Comparison of ENCODE assay signal across 9 cellular contexts in the genomic region with DNA sequence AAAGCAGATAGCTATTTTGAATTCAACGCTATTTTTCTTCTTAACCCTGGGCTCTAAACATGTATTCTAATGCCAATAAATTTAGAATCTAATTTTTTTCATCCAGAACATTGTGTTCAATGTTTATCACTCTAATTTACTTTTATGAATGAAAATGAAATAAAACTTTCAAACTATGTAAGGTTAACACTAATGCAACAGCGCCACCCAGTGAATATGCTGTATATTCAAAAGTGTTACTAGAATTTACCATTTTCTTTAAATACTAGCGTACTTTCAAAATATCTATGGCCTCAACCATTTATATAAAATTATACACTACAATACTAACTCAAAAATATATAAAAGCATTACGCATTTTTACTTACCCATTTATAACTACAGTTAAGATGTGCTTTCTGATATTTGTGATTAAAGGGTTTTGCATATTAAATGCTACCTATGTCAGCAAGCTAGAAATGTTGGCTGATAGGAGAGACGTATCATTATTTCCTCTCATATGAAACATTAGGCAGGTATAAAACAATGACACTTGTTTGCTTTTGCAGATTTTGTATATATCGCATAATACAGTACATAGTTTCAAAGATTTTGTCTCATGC. TPM values are rescaled to one million over a fixed set of nuclear protein-coding genes. Genes with fewer than 3 reads are reported as not detected.
A peak's percentile ranks its signal among the peaks of the same experiment; 100 is the strongest.
DNase-seq lines count a peak whose midpoint lies in the region; ATAC-seq and TF ChIP-seq lines count a peak whose summit lies in the region.
"Had no signal": no experiment of that assay in that cellular context is flagged by ENCODE, and none has a peak within 500 bp of the region (broad histone marks: within the 10 kb centered on the region; RNA-seq: fewer than 3 reads in every experiment).

No MANE protein-coding gene starts in this region.

- peaks cover 10% of the 10 kb centered on the region for H3K36me3 Mint-ChIP-seq in activated naive CD8-positive, alpha-beta T cell treated with anti-CD3 and anti-CD28 coated beads, Interleukin-2, amount 50 U/mL, for 24 hours (ENCODE audit: low read depth)
- peaks cover 0 to 4% (median 0%) of the 10 kb centered on the region in 3 donors for H3K36me3 Mint-ChIP-seq in immature natural killer cell
- H3K36me3 Mint-ChIP-seq: IgD-negative memory B cell had no signal

- no peaks in the 10 kb centered on the region for H3K27me3 Mint-ChIP-seq in activated naive CD8-positive, alpha-beta T cell treated with anti-CD3 and anti-CD28 coated beads, Interleukin-2, amount 50 U/mL, for 24 hours
- peaks cover 0 to 1% (median 0%) of the 10 kb centered on the region in 3 donors for H3K27me3 Mint-ChIP-seq in immature natural killer cell (ENCODE audit: low read depth in 3 of 3)
- H3K27me3 Mint-ChIP-seq: IgD-negative memory B cell had no signal

- peak; percentile 70 for DNase-seq in BE2C
- peak; percentile 64 for DNase-seq in NCI-H82 treated with DMSO at 0.1 percent for 48 hours (lab: John Stamatoyannopoulos, UW; ENCODE audit: unreplicated experiment)
- peak; percentile 38 for DNase-seq in activated naive CD8-positive, alpha-beta T cell treated with anti-CD3 and anti-CD28 coated beads, Interleukin-2, amount 50 U/mL, for 24 hours
- DNase-seq in immature natural killer cell: peak; percentile 10 to 34 (median 14)
- peak; percentile 10 for DNase-seq in stimulated activated CD8-positive, alpha-beta memory T cell treated with anti-CD3 and anti-CD28 coated beads, Interleukin-12 subunit alpha, Interleukin-12 subunit beta, amount 100 ng/mL, for 1 hour (ENCODE audit: low read depth)

- H3K4me1 Mint-ChIP-seq in activated naive CD8-positive, alpha-beta T cell treated with anti-CD3 and anti-CD28 coated beads, Interleukin-2, amount 50 U/mL, for 24 hours: peaks cover 8% of the 10 kb centered on the region
- H3K4me1 Mint-ChIP-seq in immature natural killer cell: peaks cover 3 to 4% of the 10 kb centered on the region in 2 donors

- H3K9me3 Mint-ChIP-seq in activated naive CD8-positive, alpha-beta T cell treated with anti-CD3 and anti-CD28 coated beads, Interleukin-2, amount 50 U/mL, for 24 hours: no peaks in the 10 kb centered on the region
- H3K9me3 Mint-ChIP-seq in immature natural killer cell: no peaks in the 10 kb centered on the region
- H3K9me3 Mint-ChIP-seq: IgD-negative memory B cell had no signal

- ATAC-seq in GM19351 (IDR thresholded peaks at IDR 0.05; ENCODE audit: unreplicated experiment): peak; percentile 68
- ATAC-seq in activated naive CD8-positive, alpha-beta T cell treated with anti-CD3 and anti-CD28 coated beads, Interleukin-2, amount 50 U/mL, for 24 hours: no peak
- ATAC-seq in HG03432 (IDR thresholded peaks at IDR 0.05; ENCODE audit: unreplicated experiment): no peak
- no peak for ATAC-seq in HG03095 (IDR thresholded peaks at IDR 0.05; ENCODE audit: unreplicated experiment)

- H3K36me3 ChIP-seq in BE2C: no peaks in the 10 kb centered on the region; the same call in 1 of the 2 replicates

- TF ChIP-seq CTCF in BE2C (IDR thresholded peaks at IDR 0.05; ENCODE audit: low read depth, low read length): peak; percentile 42; the same call in 1 of the 2 replicates

- no peak overlapping the region for H3K27ac Mint-ChIP-seq in activated naive CD8-positive, alpha-beta T cell treated with anti-CD3 and anti-CD28 coated beads, Interleukin-2, amount 50 U/mL, for 24 hours
- H3K27ac Mint-ChIP-seq in immature natural killer cell: no peak overlapping the region
- H3K27ac Mint-ChIP-seq: IgD-negative memory B cell had no signal

- H3K4me3 ChIP-seq in BE2C (ENCODE audit: low read depth, low read length): no peak overlapping the region

- H3K9me3 ChIP-seq in BE2C: no peaks in the 10 kb centered on the region

- no peak overlapping the region for H3K4me3 Mint-ChIP-seq in activated naive CD8-positive, alpha-beta T cell treated with anti-CD3 and anti-CD28 coated beads, Interleukin-2, amount 50 U/mL, for 24 hours
- H3K4me3 Mint-ChIP-seq in immature natural killer cell: no peak overlapping the region
- H3K4me3 Mint-ChIP-seq: IgD-negative memory B cell had no signal

- peaks cover 21% of the 10 kb centered on the region for H3K4me1 ChIP-seq in BE2C

- H3K27me3 ChIP-seq in BE2C: no peaks in the 10 kb centered on the region

RNA-seq across cellular contexts. Expression of a gene that starts 5.9 kb away (rescaled TPM):
- 4.9 TPM for polyA plus RNA-seq in BE2C (2012; ENCODE audit: insufficient read depth, insufficient read length, low read depth)
- polyA plus RNA-seq in immature natural killer cell: 1 to 10 TPM in 2 of 3 donors, not detected in 1; 1.1 to 3.4 TPM

Comparison
In these comparisons a context has a peak if more than half of its experiments do, and no peak if none do; other contexts are left out.
1. DNase-seq: peak in every context shown above with its lines; median percentile 70 in BE2C; 64 in NCI-H82 treated with DMSO at 0.1 percent for 48 hours; 38 in activated naive CD8-positive, alpha-beta T cell treated with anti-CD3 and anti-CD28 coated beads, Interleukin-2, amount 50 U/mL, for 24 hours; 14 in immature natural killer cell; 10 in stimulated activated CD8-positive, alpha-beta memory T cell treated with anti-CD3 and anti-CD28 coated beads, Interleukin-12 subunit alpha, Interleukin-12 subunit beta, amount 100 ng/mL, for 1 hour.